Comparison of ENCODE assay signal across 2 cellular contexts in the genomic region with DNA sequence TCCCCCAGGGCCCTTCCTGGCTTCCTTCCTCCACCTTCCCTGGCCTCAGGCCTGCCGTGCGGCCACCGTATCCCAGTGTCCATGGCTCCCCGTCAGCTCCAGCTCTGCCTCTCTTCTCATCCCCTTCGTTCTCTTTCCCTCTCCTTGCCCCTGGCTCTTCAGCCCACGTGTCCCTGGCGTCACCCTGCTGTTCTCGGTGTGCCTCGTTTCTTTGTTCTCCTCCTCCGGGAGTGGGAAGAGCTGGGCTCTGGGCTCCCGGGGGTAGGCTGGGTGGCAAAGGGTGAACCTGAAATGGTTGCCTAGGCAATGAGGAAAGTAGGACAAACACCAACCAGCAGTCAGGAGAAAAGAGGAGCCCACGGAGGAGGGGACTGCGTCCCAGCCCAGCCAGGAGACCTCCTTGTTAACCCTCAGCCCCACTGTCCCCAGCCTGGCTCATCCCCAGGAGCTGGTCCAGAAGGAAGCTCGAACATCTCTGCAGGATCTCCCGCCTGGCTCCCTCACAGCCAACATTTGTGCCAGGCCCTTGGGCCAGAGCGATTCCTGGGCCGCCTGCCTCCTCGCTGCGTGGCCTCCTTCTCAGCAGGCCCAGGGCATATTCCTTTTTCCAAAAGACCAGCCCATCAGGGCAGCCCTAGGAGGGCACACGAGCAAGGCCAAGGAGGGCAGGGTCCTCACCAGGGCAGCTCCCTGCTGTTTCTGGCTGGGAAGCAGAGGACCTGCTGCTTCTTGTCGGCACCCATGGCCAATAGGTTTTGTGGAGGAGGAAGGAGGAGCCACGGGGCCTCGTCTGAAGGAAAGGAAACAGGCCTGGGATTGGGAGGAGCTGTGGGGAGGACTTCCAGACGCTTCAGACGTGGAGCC.
TF ChIP-seq lines count a peak whose summit lies in the region.

No MANE protein-coding gene starts in this region.

TF ChIP-seq in SK-N-SH, 30 proteins besides CTCF, POLR2A, EP300 and RAD21 (continued from another document):
- TF ChIP-seq, protein P1, sequence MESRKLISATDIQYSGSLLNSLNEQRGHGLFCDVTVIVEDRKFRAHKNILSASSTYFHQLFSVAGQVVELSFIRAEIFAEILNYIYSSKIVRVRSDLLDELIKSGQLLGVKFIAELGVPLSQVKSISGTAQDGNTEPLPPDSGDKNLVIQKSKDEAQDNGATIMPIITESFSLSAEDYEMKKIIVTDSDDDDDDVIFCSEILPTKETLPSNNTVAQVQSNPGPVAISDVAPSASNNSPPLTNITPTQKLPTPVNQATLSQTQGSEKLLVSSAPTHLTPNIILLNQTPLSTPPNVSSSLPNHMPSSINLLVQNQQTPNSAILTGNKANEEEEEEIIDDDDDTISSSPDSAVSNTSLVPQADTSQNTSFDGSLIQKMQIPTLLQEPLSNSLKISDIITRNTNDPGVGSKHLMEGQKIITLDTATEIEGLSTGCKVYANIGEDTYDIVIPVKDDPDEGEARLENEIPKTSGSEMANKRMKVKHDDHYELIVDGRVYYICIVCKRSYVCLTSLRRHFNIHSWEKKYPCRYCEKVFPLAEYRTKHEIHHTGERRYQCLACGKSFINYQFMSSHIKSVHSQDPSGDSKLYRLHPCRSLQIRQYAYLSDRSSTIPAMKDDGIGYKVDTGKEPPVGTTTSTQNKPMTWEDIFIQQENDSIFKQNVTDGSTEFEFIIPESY (IDR thresholded peaks at IDR 0.05; ENCODE audit: borderline replicate concordance, low read depth), result no peak
- TF ChIP-seq POLR2AphosphoS5 (IDR thresholded peaks at IDR 0.05; ENCODE audit: low read depth, low read length), result no peak

TF ChIP-seq in SK-N-SH treated with all-trans-retinoic acid at 6 μM for 48 hours, 23 proteins besides CTCF, POLR2A, EP300 and RAD21 (continued from another document):
- TF ChIP-seq, protein P2, sequence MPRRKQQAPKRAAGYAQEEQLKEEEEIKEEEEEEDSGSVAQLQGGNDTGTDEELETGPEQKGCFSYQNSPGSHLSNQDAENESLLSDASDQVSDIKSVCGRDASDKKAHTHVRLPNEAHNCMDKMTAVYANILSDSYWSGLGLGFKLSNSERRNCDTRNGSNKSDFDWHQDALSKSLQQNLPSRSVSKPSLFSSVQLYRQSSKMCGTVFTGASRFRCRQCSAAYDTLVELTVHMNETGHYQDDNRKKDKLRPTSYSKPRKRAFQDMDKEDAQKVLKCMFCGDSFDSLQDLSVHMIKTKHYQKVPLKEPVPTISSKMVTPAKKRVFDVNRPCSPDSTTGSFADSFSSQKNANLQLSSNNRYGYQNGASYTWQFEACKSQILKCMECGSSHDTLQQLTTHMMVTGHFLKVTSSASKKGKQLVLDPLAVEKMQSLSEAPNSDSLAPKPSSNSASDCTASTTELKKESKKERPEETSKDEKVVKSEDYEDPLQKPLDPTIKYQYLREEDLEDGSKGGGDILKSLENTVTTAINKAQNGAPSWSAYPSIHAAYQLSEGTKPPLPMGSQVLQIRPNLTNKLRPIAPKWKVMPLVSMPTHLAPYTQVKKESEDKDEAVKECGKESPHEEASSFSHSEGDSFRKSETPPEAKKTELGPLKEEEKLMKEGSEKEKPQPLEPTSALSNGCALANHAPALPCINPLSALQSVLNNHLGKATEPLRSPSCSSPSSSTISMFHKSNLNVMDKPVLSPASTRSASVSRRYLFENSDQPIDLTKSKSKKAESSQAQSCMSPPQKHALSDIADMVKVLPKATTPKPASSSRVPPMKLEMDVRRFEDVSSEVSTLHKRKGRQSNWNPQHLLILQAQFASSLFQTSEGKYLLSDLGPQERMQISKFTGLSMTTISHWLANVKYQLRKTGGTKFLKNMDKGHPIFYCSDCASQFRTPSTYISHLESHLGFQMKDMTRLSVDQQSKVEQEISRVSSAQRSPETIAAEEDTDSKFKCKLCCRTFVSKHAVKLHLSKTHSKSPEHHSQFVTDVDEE (CRISPR knock-in tag; IDR thresholded peaks at IDR 0.05), result no peak
- no peak for TF ChIP-seq GLIS3 (CRISPR knock-in tag; IDR thresholded peaks at IDR 0.05)
- TF ChIP-seq, protein P3, sequence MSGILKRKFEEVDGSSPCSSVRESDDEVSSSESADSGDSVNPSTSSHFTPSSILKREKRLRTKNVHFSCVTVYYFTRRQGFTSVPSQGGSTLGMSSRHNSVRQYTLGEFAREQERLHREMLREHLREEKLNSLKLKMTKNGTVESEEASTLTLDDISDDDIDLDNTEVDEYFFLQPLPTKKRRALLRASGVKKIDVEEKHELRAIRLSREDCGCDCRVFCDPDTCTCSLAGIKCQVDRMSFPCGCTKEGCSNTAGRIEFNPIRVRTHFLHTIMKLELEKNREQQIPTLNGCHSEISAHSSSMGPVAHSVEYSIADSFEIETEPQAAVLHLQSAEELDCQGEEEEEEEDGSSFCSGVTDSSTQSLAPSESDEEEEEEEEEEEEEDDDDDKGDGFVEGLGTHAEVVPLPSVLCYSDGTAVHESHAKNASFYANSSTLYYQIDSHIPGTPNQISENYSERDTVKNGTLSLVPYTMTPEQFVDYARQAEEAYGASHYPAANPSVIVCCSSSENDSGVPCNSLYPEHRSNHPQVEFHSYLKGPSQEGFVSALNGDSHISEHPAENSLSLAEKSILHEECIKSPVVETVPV (CRISPR knock-in tag; IDR thresholded peaks at IDR 0.05), result no peak
- TF ChIP-seq BACH2 (CRISPR knock-in tag; IDR thresholded peaks at IDR 0.05; ENCODE audit: borderline replicate concordance), result no peak
- TF ChIP-seq ZNF8 (CRISPR knock-in tag; IDR thresholded peaks at IDR 0.05), result no peak
- no peak for TF ChIP-seq ZFP3 (CRISPR knock-in tag; IDR thresholded peaks at IDR 0.05)
- no peak for TF ChIP-seq ESRRG (CRISPR knock-in tag; IDR thresholded peaks at IDR 0.05)
- no peak for TF ChIP-seq RARB (CRISPR knock-in tag; IDR thresholded peaks at IDR 0.05)
- TF ChIP-seq, protein P4, sequence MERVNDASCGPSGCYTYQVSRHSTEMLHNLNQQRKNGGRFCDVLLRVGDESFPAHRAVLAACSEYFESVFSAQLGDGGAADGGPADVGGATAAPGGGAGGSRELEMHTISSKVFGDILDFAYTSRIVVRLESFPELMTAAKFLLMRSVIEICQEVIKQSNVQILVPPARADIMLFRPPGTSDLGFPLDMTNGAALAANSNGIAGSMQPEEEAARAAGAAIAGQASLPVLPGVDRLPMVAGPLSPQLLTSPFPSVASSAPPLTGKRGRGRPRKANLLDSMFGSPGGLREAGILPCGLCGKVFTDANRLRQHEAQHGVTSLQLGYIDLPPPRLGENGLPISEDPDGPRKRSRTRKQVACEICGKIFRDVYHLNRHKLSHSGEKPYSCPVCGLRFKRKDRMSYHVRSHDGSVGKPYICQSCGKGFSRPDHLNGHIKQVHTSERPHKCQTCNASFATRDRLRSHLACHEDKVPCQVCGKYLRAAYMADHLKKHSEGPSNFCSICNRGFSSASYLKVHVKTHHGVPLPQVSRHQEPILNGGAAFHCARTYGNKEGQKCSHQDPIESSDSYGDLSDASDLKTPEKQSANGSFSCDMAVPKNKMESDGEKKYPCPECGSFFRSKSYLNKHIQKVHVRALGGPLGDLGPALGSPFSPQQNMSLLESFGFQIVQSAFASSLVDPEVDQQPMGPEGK (CRISPR knock-in tag; IDR thresholded peaks at IDR 0.05; ENCODE audit: borderline replicate concordance), result no peak
- no peak for TF ChIP-seq ZFP30 (CRISPR knock-in tag; IDR thresholded peaks at IDR 0.05)
- no peak for TF ChIP-seq OSR1 (CRISPR knock-in tag; IDR thresholded peaks at IDR 0.05)
- no peak for TF ChIP-seq ZNF70 (CRISPR knock-in tag; IDR thresholded peaks at IDR 0.05)
- TF ChIP-seq ARNTL (CRISPR knock-in tag; IDR thresholded peaks at IDR 0.05; ENCODE audit: borderline replicate concordance, low read depth), result no peak
- TF ChIP-seq ISL1 (CRISPR knock-in tag; IDR thresholded peaks at IDR 0.05), result no peak
- TF ChIP-seq, protein P5, sequence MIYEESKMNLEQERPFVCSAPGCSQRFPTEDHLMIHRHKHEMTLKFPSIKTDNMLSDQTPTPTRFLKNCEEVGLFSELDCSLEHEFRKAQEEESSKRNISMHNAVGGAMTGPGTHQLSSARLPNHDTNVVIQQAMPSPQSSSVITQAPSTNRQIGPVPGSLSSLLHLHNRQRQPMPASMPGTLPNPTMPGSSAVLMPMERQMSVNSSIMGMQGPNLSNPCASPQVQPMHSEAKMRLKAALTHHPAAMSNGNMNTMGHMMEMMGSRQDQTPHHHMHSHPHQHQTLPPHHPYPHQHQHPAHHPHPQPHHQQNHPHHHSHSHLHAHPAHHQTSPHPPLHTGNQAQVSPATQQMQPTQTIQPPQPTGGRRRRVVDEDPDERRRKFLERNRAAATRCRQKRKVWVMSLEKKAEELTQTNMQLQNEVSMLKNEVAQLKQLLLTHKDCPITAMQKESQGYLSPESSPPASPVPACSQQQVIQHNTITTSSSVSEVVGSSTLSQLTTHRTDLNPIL (CRISPR knock-in tag; IDR thresholded peaks at IDR 0.05; ENCODE audit: low read depth), result no peak
